Comparison of ENCODE assay signal across 1 cellular context in the genomic region with DNA sequence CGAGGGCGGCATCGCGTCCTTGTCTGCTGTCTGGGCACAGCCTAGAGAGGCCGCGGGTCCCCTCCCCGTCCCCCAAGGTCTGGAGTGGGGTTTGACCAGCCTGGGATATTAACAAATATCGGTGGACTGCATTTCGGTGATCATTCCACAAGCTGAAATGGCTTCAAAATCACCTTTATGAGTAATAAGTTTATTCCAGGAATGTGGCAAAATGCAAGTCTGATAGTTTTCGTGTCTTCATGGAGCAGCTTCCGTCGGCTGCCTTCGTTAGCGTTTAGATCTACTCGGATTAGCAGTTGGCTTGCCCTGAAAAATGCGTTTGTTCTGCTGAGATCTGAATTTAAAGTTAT.
TF ChIP-seq lines count a peak whose summit lies in the region.

No MANE protein-coding gene starts in this region.

TF ChIP-seq in HepG2, 621 proteins besides CTCF, POLR2A, EP300 and RAD21:
- TF ChIP-seq ZNF737 (CRISPR knock-in tag; IDR thresholded peaks at IDR 0.05; ENCODE audit: borderline replicate concordance): no peak
- TF ChIP-seq YEATS2 (CRISPR knock-in tag; IDR thresholded peaks at IDR 0.05; ENCODE audit: borderline replicate concordance): no peak
- TF ChIP-seq SP5 (CRISPR knock-in tag; IDR thresholded peaks at IDR 0.05; ENCODE audit: borderline replicate concordance, low read depth): no peak
- TF ChIP-seq, protein P1, sequence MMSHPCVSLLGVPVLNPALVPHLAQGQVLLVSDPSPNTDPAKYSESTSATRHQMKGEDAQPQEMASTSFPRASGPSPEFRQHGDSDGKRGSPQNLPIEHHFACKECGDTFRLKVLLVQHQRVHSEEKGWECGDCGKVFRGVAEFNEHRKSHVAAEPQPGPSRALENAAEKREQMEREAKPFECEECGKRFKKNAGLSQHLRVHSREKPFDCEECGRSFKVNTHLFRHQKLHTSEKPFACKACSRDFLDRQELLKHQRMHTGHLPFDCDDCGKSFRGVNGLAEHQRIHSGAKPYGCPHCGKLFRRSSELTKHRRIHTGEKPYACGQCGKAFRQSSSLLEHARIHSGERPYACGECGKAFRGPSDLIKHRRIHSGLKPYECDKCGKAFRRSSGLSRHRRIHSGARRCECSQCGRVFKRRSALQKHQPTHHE (CRISPR knock-in tag; IDR thresholded peaks at IDR 0.05; ENCODE audit: borderline replicate concordance): no peak
- TF ChIP-seq, protein P2, sequence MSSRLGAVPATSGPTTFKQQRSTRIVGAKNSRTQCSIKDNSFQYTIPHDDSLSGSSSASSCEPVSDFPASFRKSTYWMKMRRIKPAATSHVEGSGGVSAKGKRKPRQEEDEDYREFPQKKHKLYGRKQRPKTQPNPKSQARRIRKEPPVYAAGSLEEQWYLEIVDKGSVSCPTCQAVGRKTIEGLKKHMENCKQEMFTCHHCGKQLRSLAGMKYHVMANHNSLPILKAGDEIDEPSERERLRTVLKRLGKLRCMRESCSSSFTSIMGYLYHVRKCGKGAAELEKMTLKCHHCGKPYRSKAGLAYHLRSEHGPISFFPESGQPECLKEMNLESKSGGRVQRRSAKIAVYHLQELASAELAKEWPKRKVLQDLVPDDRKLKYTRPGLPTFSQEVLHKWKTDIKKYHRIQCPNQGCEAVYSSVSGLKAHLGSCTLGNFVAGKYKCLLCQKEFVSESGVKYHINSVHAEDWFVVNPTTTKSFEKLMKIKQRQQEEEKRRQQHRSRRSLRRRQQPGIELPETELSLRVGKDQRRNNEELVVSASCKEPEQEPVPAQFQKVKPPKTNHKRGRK (CRISPR knock-in tag; IDR thresholded peaks at IDR 0.05): no peak
